Comparison of ENCODE assay signal across 8 cellular contexts in genomic region chr10:42783181-42783549, GRCh38. TPM values are rescaled to one million over a fixed set of nuclear protein-coding genes. Genes with fewer than 3 reads are reported as not detected.
DNase-seq lines count a peak whose midpoint lies in the region; ATAC-seq, FAIRE-seq and TF ChIP-seq lines count a peak whose summit lies in the region.

No MANE protein-coding gene starts in this region.

- intact Hi-C loops in K562 (cut with micrococcal nuclease), result loop anchor here (2.0 to 5.0 kb wide), 3 partner anchors 30 to 231 kb away; partner anchors contain the start of gene ZNF33B
- intact Hi-C loops in kidney (cut with DNase I), result no loop called here

- H3K9ac ChIP-seq in NT2/D1 (ENCODE audit: insufficient read length, low read depth), result peak overlapping the region; percentile 93
- H3K9ac ChIP-seq in K562 (ENCODE audit: insufficient read depth in 1 of 2, low read depth in 2 of 2, low read length in 2 of 2), result peak overlapping the region; percentile 93 to 95
- H3K9ac ChIP-seq in kidney (ENCODE audit: low read length in 2 of 2), result peak overlapping the region; percentile 83 to 92

- H3K4me2 ChIP-seq in K562 (ENCODE audit: insufficient read depth, low read length), result peak overlapping the region; percentile 94

- H3K79me2 ChIP-seq in K562 (ENCODE audit: control insufficient read depth, insufficient read depth, low read length), result peaks cover 32% of the 10 kb centered on the region

- H3K4me1 ChIP-seq in HEK293 (ENCODE audit: control insufficient read depth, insufficient read depth, low read length), result no peaks in the 10 kb centered on the region
- peaks cover 5% of the 10 kb centered on the region for H3K4me1 ChIP-seq in NT2/D1 (ENCODE audit: insufficient read depth, insufficient read length)
- peaks cover 0 to 12% of the 10 kb centered on the region in 2 experiments; a peak in 3 of 5 replicates for H3K4me1 ChIP-seq in K562 (replicated peaks in 1 of 2; ENCODE audit: control insufficient read depth in 2 of 2, insufficient read depth in 2 of 2, low read length in 2 of 2)
- peaks cover 6 to 10% of the 10 kb centered on the region in 2 donors for H3K4me1 ChIP-seq in kidney (ENCODE audit: control insufficient read depth in 1 of 2, insufficient read depth in 1 of 2, low read depth in 1 of 2, low read length in 2 of 2)

- TF ChIP-seq CTCF in HEK293 (tag by site-specific recombination; IDR thresholded peaks at IDR 0.05) (no peak), K562 (IDR thresholded peaks at IDR 0.05 in 2 of 3, conservative IDR thresholded peaks at IDR 0.05 in 1 of 3; ENCODE audit: insufficient read depth in 2 of 3, low read depth in 1 of 3, low read length in 3 of 3) (no peak), kidney (IDR thresholded peaks at IDR 0.05; ENCODE audit: borderline replicate concordance, extremely low read depth, insufficient read depth) (no peak)

- H3K9me1 ChIP-seq in K562 (ENCODE audit: control insufficient read depth, insufficient read depth, low read length), result no peaks in the 10 kb centered on the region

- TF ChIP-seq POLR2A in K562 (conservative IDR thresholded peaks at IDR 0.05), result no peak
- TF ChIP-seq POLR2A in GM12892 (IDR thresholded peaks at IDR 0.05; ENCODE audit: low read depth, low read length), result no peak

- WGBS in K562 (ENCODE audit: insufficient coverage, low coverage, missing lambda C conversion rate), result under 1% methylated on average over 11 of the region's 11 CpGs

- no peaks in the 10 kb centered on the region for H3K27me3 ChIP-seq in NT2/D1 (ENCODE audit: insufficient read depth, insufficient read length)
- peaks cover 0 to 4% of the 10 kb centered on the region in 2 experiments; a peak in 2 of 5 replicates for H3K27me3 ChIP-seq in K562 (ENCODE audit: control insufficient read depth in 2 of 2, insufficient read depth in 2 of 2, low read length in 2 of 2)

- no peak for TF ChIP-seq RAD21 in K562 (CRISPR knock-in tag; conservative IDR thresholded peaks at IDR 0.05 in 1 of 2, IDR thresholded peaks at IDR 0.05 in 1 of 2)

- in situ Hi-C loops in K562 (cut with MboI), result no loop called here

- H3K4me3 ChIP-seq in HEK293 (ENCODE audit: low read depth, low read length) (peak overlapping the region; percentile 74), NT2/D1 (ENCODE audit: insufficient read length, low read depth) (peak overlapping the region; percentile 89), K562 (peak overlapping the region; percentile 66), kidney (ENCODE audit: low read length in 2 of 2) (peak overlapping the region; percentile 85 to 89)

- TSS peak; percentile 66 for BruUV-seq in K562 (replicated peaks; lab: Mats Ljungman, UMichigan)

- ATAC-seq in K562 (peak; percentile 20), HG03108 (IDR thresholded peaks at IDR 0.05; ENCODE audit: unreplicated experiment) (no peak)

- POLR2A ChIA-PET in HEK293 (lab: Yijun Ruan, JAX), result interaction anchor here (0.9 to 1.8 kb wide), 5 partner anchors 9 to 293 kb away, joined by 3 to 13 read pairs (median 3); no protein-coding TSS in a partner anchor
- POLR2A ChIA-PET in K562 (lab: Yijun Ruan, JAX), result interaction anchor here (0.6 to 3.2 kb wide), 11 partner anchors 10 to 271 kb away, joined by 3 to 17 read pairs (median 4); no protein-coding TSS in a partner anchor

- H2AFZ ChIP-seq in K562 (ENCODE audit: low read depth, low read length), result peak overlapping the region; percentile 99

- DNase-seq in COLO668 (lab: John Stamatoyannopoulos, UW; ENCODE audit: unreplicated experiment) (peak; percentile 61), NT2/D1 (ENCODE audit: low read depth, low spot score) (no peak), K562 (ENCODE audit: extremely low read depth in 1 of 4, low spot score in 3 of 4) (peak in 2 of 4 experiments; percentile 31 to 73), kidney (no peak), GM12892 (ENCODE audit: insufficient read length) (no peak)
- DNase-seq in stimulated activated CD4-positive, alpha-beta T cell treated with anti-CD3 and anti-CD28 coated beads, TNF-alpha, amount 100 ng/mL, for 4 hours (ENCODE audit: low read depth in 3 of 3), result peak in 2 of 3 experiments; percentile 3 to 13

- H3K27ac ChIP-seq in HEK293 (ENCODE audit: extremely low read depth, low read depth, low read length), result peak overlapping the region; percentile 28; the same call in 1 of the 2 replicates
- peak overlapping the region; percentile 91 for H3K27ac ChIP-seq in K562 (ENCODE audit: extremely low read depth, low read depth, low read length)
- peak overlapping the region; percentile 87 to 96 for H3K27ac ChIP-seq in kidney (ENCODE audit: low read depth in 2 of 2, low read length in 2 of 2)

- H4K20me1 ChIP-seq in K562 (replicated peaks; ENCODE audit: control insufficient read depth, insufficient read depth, low read length), result no peaks in the 10 kb centered on the region

- H3K9me3 ChIP-seq in HEK293 (ENCODE audit: control insufficient read depth, insufficient read depth, low read depth, low read length) (no peaks in the 10 kb centered on the region), NT2/D1 (ENCODE audit: insufficient read depth, low read length) (no peaks in the 10 kb centered on the region), K562 (replicated peaks; ENCODE audit: control insufficient read depth, insufficient read depth, low read depth, low read length) (0 out of 2 replicates have a peak, but pooled peaks cover 3% of the 10 kb centered on the region), kidney (ENCODE audit: control insufficient read depth in 1 of 2, low read length in 2 of 2) (no peaks in the 10 kb centered on the region)

- H3K36me3 ChIP-seq in HEK293 (ENCODE audit: control insufficient read depth in 2 of 2, insufficient read depth in 1 of 2, low read length in 2 of 2), result peaks cover 22 to 35% of the 10 kb centered on the region in 2 experiments
- peaks cover 47% of the 10 kb centered on the region for H3K36me3 ChIP-seq in NT2/D1 (ENCODE audit: insufficient read depth, insufficient read length, low read length)
- H3K36me3 ChIP-seq in K562 (ENCODE audit: control insufficient read depth, insufficient read depth, low read length), result peaks cover 43% of the 10 kb centered on the region
- H3K36me3 ChIP-seq in kidney (ENCODE audit: control insufficient read depth in 1 of 2, insufficient read depth in 2 of 2, low read length in 2 of 2), result peaks cover 10 to 28% of the 10 kb centered on the region in 2 donors

- peak; percentile 61 for FAIRE-seq in K562 (lab: Jason Lieb, UNC)
- no peak for FAIRE-seq in kidney (lab: Jason Lieb, UNC)
- no peak for FAIRE-seq in GM12892 (lab: Jason Lieb, UNC)

- CTCF ChIA-PET in HEK293 (lab: Yijun Ruan, JAX) (interaction anchor here (0.6 to 2.8 kb wide), 5 partner anchors 20 to 313 kb away, joined by 3 to 10 read pairs (median 3); no protein-coding TSS in a partner anchor), K562 (lab: Yijun Ruan, JAX; ENCODE audit: low intra/inter-chr PET ratio) (no interaction called here)

- TF ChIP-seq EP300 in K562 (IDR thresholded peaks at IDR 0.05; ENCODE audit: low read length), result no peak

TF ChIP-seq in HEK293, 187 proteins besides CTCF, POLR2A, EP300 and RAD21:
- TF ChIP-seq ZNF660 (tag by site-specific recombination; IDR thresholded peaks at IDR 0.05) (0 out of 2 replicates have a peak, but pooled peaks have one; percentile 32), ZNF23 (tag by site-specific recombination; IDR thresholded peaks at IDR 0.05; ENCODE audit: borderline replicate concordance) (no peak)

TF ChIP-seq in K562, 482 proteins besides CTCF, POLR2A, EP300 and RAD21 (continues in another document):
- TF ChIP-seq NRF1 (conservative IDR thresholded peaks at IDR 0.05 in 1 of 2, IDR thresholded peaks at IDR 0.05 in 1 of 2) (no peak), POLR2B (IDR thresholded peaks at IDR 0.05; ENCODE audit: low read depth, partially characterized antibody) (no peak), CREM (IDR thresholded peaks at IDR 0.05; ENCODE audit: low read depth) (peak; percentile 25), E2F6 (IDR thresholded peaks at IDR 0.05; ENCODE audit: borderline replicate concordance in 1 of 2, extremely low read depth in 1 of 2, insufficient read depth in 1 of 2, insufficient read length in 1 of 2, low read depth in 1 of 2, low read length in 1 of 2, poor library complexity in 1 of 2, severe bottlenecking in 1 of 2) (no peak)

RNA-seq across cellular contexts. Expression of gene BMS1, which starts 0.6 kb away (rescaled TPM):
- total RNA-seq in K562 (2011; cell fraction: chromatin; rRNA removed; ENCODE audit: low replicate concordance), result 13.1 and 30.2 TPM in 2 replicates
- total RNA-seq in K562 (2011; cell fraction: nucleolus; rRNA removed), result 8.0 and 9.3 TPM in 2 replicates
- 12.4 and 12.9 TPM in 2 replicates for total RNA-seq in K562 (2011; cell fraction: nucleoplasm; rRNA removed)
- total RNA-seq in K562 (2014; rRNA removed) (36.4 and 37.0 TPM in 2 replicates), K562 (2014; rRNA removed; fragmentation: Illumina TruSeq; extraction: Trizol) (46.9 and 51.6 TPM in 2 replicates), K562 (2015; rRNA removed; fragmentation: Illumina TruSeq; extraction: Trizol) (42.8 and 44.9 TPM in 2 replicates), K562 (2021) (26.8 and 32.7 TPM in 2 replicates), kidney (14.1 TPM)
- polyA plus RNA-seq in K562 (2011; rRNA removed) (9.1 and 13.0 TPM in 2 replicates), K562 (2014; fragmentation: Illumina TruSeq; extraction: Trizol) (34.8 and 40.8 TPM in 2 replicates), K562 (2014; fragmentation: Nextera tagmentation; extraction: Ambion mirVana) (10 to 100 TPM; 11.1 to 25.7 TPM), K562 (2014; rRNA removed) (27.1 and 30.5 TPM in 2 replicates), kidney (ENCODE audit: insufficient read depth, low read depth, low replicate concordance) (6.0 TPM)
- polyA plus RNA-seq in K562 (2011; cell fraction: cytosol; rRNA removed), result 2.9 and 5.6 TPM in 2 replicates
- 9.9 and 10.5 TPM in 2 replicates for polyA plus RNA-seq in K562 (2011; cell fraction: nucleus; rRNA removed)
- 12.8 and 27.5 TPM in 2 replicates for polyA plus RNA-seq in K562 (2012)
- 30.2 and 32.3 TPM in 2 replicates for polyA minus RNA-seq in K562 (2011; rRNA and poly(A)+ RNA removed)
- polyA minus RNA-seq in K562 (2011; cell fraction: cytosol; rRNA and poly(A)+ RNA removed), result 13.2 and 14.9 TPM in 2 replicates
- 9.0 and 19.2 TPM in 2 replicates for polyA minus RNA-seq in K562 (2011; cell fraction: nucleus; rRNA and poly(A)+ RNA removed)
- 14.0 TPM for polyA plus RNA-seq in GM12892 (2012; ENCODE audit: missing spikeins)

Comparison
In these comparisons a context has a peak if more than half of its experiments do, and no peak if none do; other contexts are left out.
1. DNase-seq: peak in COLO668 (single experiment) and stimulated activated CD4-positive, alpha-beta T cell treated with anti-CD3 and anti-CD28 coated beads, TNF-alpha, amount 100 ng/mL, for 4 hours (2 of 3); none in NT2/D1 (single experiment), kidney (single experiment) and GM12892 (single experiment).
2. H3K27ac ChIP-seq: peak in every context shown above with its lines; median percentile 92 in kidney; 91 in K562; 28 in HEK293.
3. Peak in every context shown above with its lines, with median percentiles within 50 percentile points of each other: H3K4me3 ChIP-seq and H3K9ac ChIP-seq.